In the genomic region with DNA sequence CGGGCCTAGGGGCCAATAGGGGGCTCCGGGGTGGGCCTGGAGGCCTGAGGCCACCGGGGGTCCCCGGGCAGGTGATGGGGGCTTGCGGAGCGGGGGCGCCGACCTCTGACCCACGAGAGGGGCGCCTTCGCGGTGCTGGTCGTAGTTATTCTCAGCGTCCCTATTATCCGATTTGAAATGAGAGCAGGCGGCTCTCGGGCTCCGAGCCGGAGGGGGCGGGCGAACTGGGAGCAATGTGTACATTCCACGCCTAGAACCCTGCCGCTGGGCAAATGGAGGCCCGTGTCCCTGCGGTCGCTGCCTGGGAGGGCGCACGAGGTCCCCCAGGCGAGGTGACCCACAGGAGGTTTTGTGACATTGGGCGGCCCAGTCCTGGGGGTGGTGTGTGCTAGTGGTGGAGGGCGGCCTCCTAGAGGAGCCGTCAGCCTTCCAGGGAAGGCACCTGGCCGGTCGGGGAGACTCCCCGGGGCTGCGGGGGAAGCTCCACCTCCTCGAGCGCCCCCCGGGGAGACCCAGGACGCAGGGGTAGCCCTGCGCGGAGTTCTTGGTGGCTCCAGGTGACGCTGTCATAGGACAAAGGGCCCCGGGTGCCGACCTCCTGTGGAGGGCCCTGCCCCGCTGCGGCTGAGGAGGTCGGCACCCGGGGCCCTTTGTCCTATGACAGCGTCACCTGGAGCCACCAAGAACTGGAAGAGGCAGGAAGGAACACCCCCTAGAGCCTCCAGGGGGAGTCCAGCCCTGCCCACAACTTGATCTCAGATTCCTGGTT, we compare ENCODE assay signal across 8 cellular contexts.
DNase-seq lines count a peak whose midpoint lies in the region; ATAC-seq and TF ChIP-seq lines count a peak whose summit lies in the region.

No MANE protein-coding gene starts in this region.

- H3K27me3 Mint-ChIP-seq in activated naive CD4-positive, alpha-beta T cell treated with anti-CD3 and anti-CD28 coated beads for 36 hours (ENCODE audit: low read depth): no peaks in the 10 kb centered on the region

- no TSS peak for BruUV-seq in Panc1 (replicated peaks; lab: Mats Ljungman, UMichigan)

- CTCF ChIA-PET in Panc1 (lab: Charles Lee): no interaction called here
- CTCF ChIA-PET in activated naive CD4-positive, alpha-beta T cell treated with anti-CD3 and anti-CD28 coated beads for 36 hours (lab: Charles Lee): interaction anchor here (0.5 kb wide), 1 partner anchor 172 kb away, joined by 3 read pairs; no protein-coding TSS in a partner anchor

- in situ Hi-C loops in Panc1 (cut with HindIII; ENCODE audit: low pct_unique_long_range_greater_than_20kb, low sequenced_read_pairs): no loop called here

- peak overlapping the region; percentile 67 for H3K4me3 ChIP-seq in GM12865 (ENCODE audit: low read depth, low read length)
- H3K4me3 ChIP-seq in Panc1 (ENCODE audit: low read depth in 2 of 2, low read length in 2 of 2): peak overlapping the region; percentile 53 to 64
- H3K4me3 ChIP-seq in cardiac muscle cell: peak overlapping the region; percentile 46

- H3K4me1 ChIP-seq in Panc1 (ENCODE audit: control insufficient read depth, insufficient read depth, low read length) (no peaks in the 10 kb centered on the region), cardiac muscle cell (ENCODE audit: low read depth) (no peaks in the 10 kb centered on the region)

- H3K27me3 ChIP-seq in Panc1 (ENCODE audit: control insufficient read depth, insufficient read depth, low read length) (no peaks in the 10 kb centered on the region), cardiac muscle cell (no peaks in the 10 kb centered on the region)

- intact Hi-C loops in Panc1 (cut with micrococcal nuclease; ENCODE audit: unreplicated experiment) (no loop called here), posterior vena cava (cut with DNase I) (no loop called here)
- intact Hi-C loops in activated naive CD4-positive, alpha-beta T cell treated with anti-CD3 and anti-CD28 coated beads for 36 hours (cut with micrococcal nuclease): loop anchor here (2.0 kb wide), 1 partner anchor 77 kb away; no protein-coding TSS in a partner anchor

- peak; percentile 51 for DNase-seq in GM12865 (ENCODE audit: low read depth)
- DNase-seq in Panc1 (ENCODE audit: low read depth, low spot score): no peak
- peak; percentile 29 for DNase-seq in activated naive CD4-positive, alpha-beta T cell treated with anti-CD3 and anti-CD28 coated beads for 36 hours
- DNase-seq in cardiac muscle cell (ENCODE audit: low read depth in 1 of 2, low spot score in 1 of 2): peak; percentile 34 to 64
- peak; percentile 84 for DNase-seq in posterior vena cava (ENCODE audit: low spot score)

- H3K4me3 Mint-ChIP-seq in activated naive CD4-positive, alpha-beta T cell treated with anti-CD3 and anti-CD28 coated beads for 36 hours: peak overlapping the region; percentile 70

- POLR2A ChIA-PET in Panc1 (lab: Charles Lee): no interaction called here

- TF ChIP-seq CTCF in GM12865 (IDR thresholded peaks at IDR 0.05; ENCODE audit: insufficient read depth, low read depth, low read length, missing control alignments): no peak
- peak; percentile 10; the same call in 1 of the 2 replicates for TF ChIP-seq CTCF in Panc1 (IDR thresholded peaks at IDR 0.05)
- TF ChIP-seq CTCF in cardiac muscle cell (IDR thresholded peaks at IDR 0.05; ENCODE audit: low read depth, low read length): no peak

- H3K27ac Mint-ChIP-seq in activated naive CD4-positive, alpha-beta T cell treated with anti-CD3 and anti-CD28 coated beads for 36 hours: peak overlapping the region; percentile 61

- peaks cover 5% of the 10 kb centered on the region; the same call in 1 of the 2 replicates for H3K36me3 ChIP-seq in Panc1 (ENCODE audit: control insufficient read depth, insufficient read depth, low read length)
- peaks cover 18% of the 10 kb centered on the region for H3K36me3 ChIP-seq in cardiac muscle cell

- H3K9me3 Mint-ChIP-seq in activated naive CD4-positive, alpha-beta T cell treated with anti-CD3 and anti-CD28 coated beads for 36 hours: no peaks in the 10 kb centered on the region

- H3K4me1 Mint-ChIP-seq in activated naive CD4-positive, alpha-beta T cell treated with anti-CD3 and anti-CD28 coated beads for 36 hours (ENCODE audit: low read depth): peaks cover 11% of the 10 kb centered on the region

- ATAC-seq in HG03159 (IDR thresholded peaks at IDR 0.05; ENCODE audit: unreplicated experiment): peak; percentile 6
- peak; percentile 63 for ATAC-seq in Panc1
- ATAC-seq in HG03442 (IDR thresholded peaks at IDR 0.05; ENCODE audit: unreplicated experiment): no peak
- no peak for ATAC-seq in HG03469 (IDR thresholded peaks at IDR 0.05; ENCODE audit: unreplicated experiment)

- H3K36me3 Mint-ChIP-seq in activated naive CD4-positive, alpha-beta T cell treated with anti-CD3 and anti-CD28 coated beads for 36 hours (ENCODE audit: low read depth): peaks cover 6% of the 10 kb centered on the region

- H3K27ac ChIP-seq in Panc1 (ENCODE audit: low read length) (peak overlapping the region; percentile 44; the same call in 1 of the 2 replicates), cardiac muscle cell (peak overlapping the region; percentile 92)

- H3K9me3 ChIP-seq in Panc1 (ENCODE audit: control insufficient read depth, insufficient read depth, low read depth, low read length) (no peaks in the 10 kb centered on the region), cardiac muscle cell (ENCODE audit: low read depth) (no peaks in the 10 kb centered on the region)

Comparison
In these comparisons a context has a peak if more than half of its experiments do, and no peak if none do; other contexts are left out.
1. ATAC-seq: peak in HG03159 (single experiment) and Panc1 (single experiment); none in HG03442 (single experiment) and HG03469 (single experiment).
2. Peak in every context shown above with its lines, with median percentiles within 50 percentile points of each other: H3K4me3 ChIP-seq.